In the genomic region with DNA sequence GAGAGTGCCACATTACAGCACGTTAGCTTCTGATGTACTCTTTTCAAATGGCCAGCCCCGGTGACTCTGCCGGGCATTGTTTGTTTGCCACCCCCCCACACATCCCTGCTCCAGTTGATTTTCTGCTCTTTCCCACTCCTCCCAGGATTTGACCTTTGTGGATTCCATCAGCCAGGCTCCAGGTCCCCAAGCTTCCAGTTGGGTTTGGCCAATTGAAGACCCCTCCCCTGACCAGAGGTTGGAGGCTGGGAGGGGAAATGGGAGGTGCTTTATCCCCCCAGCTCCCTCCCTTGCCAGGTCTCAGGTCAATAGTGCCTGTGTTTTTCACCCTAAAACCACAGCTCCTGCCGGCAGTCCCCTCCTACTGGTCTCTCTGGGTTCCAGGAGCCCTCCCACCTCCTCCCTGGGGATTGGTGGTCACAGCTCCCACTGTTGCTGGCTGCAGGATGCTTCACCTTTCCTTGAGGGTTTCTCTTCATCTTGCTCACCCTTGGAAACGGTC, we compare ENCODE assay signal across 9 cellular contexts. TPM values are rescaled to one million over a fixed set of nuclear protein-coding genes. Genes with fewer than 3 reads are reported as not detected.
DNase-seq lines count a peak whose midpoint lies in the region; ATAC-seq and TF ChIP-seq lines count a peak whose summit lies in the region.
"Had no signal": no experiment of that assay in that cellular context is flagged by ENCODE, and none has a peak within 500 bp of the region (broad histone marks: within the 10 kb centered on the region; RNA-seq: fewer than 3 reads in every experiment).

No MANE protein-coding gene starts in this region.

- H3K4me3 ChIP-seq in GM12865 (ENCODE audit: low read depth, low read length) (peak overlapping the region; percentile 18; the same call in 1 of the 2 replicates), sigmoid colon (no peak overlapping the region)

- WGBS in sigmoid colon, 2 donors: 44 to 76% methylated on average over 5 of the region's 5 CpGs

- H3K27ac Mint-ChIP-seq in IgD-negative memory B cell: peak overlapping the region; percentile 95 to 99 (median 97)

- no peak for TF ChIP-seq POLR2A in sigmoid colon (IDR thresholded peaks at IDR 0.05)

- intact Hi-C loops in sigmoid colon (cut with DNase I): no loop called here

- no peak for ATAC-seq in HG03378 (IDR thresholded peaks at IDR 0.05; ENCODE audit: unreplicated experiment)
- ATAC-seq in omental fat pad (ENCODE audit: low FRiP score): no peak

- peaks cover 64 to 78% (median 76%) of the 10 kb centered on the region in 3 donors for H3K4me1 Mint-ChIP-seq in IgD-negative memory B cell

- TF ChIP-seq CTCF in GM12865 (IDR thresholded peaks at IDR 0.05; ENCODE audit: insufficient read depth, low read depth, low read length, missing control alignments) (no peak), sigmoid colon (IDR thresholded peaks at IDR 0.05) (no peak), omental fat pad (IDR thresholded peaks at IDR 0.05) (no peak)

- H3K27me3 ChIP-seq in sigmoid colon: no peaks in the 10 kb centered on the region

- no peaks in the 10 kb centered on the region for H3K9me3 ChIP-seq in sigmoid colon

- H3K9me3 Mint-ChIP-seq in IgD-negative memory B cell: no peaks in the 10 kb centered on the region

- H3K4me3 Mint-ChIP-seq in IgD-negative memory B cell: peak overlapping the region; percentile 63 to 96 (median 84)

- TF ChIP-seq EP300 in sigmoid colon (IDR thresholded peaks at IDR 0.05): no peak

- H3K36me3 Mint-ChIP-seq in IgD-negative memory B cell: peaks cover 16% of the 10 kb centered on the region

- no peaks in the 10 kb centered on the region for H3K36me3 ChIP-seq in sigmoid colon

- peaks cover 0 to 46% (median 30%) of the 10 kb centered on the region in 4 donors for H3K4me1 ChIP-seq in sigmoid colon

- DNase-seq in GM12865 (ENCODE audit: low read depth) (no peak), dermis blood vessel endothelial cell (peak; percentile 52), sigmoid colon (no peak), COLO829 (ENCODE audit: low spot score) (no peak), omental fat pad (ENCODE audit: low spot score) (no peak)
- DNase-seq in stimulated activated CD4-positive, alpha-beta T cell treated with anti-CD3 and anti-CD28 coated beads, Interleukin-4, amount 100 ng/mL, for 4 hours: no peak
- DNase-seq: midbrain had no signal

- H3K27ac ChIP-seq in sigmoid colon: peak overlapping the region; percentile 50 to 71 (median 58)

- H3K27me3 Mint-ChIP-seq in IgD-negative memory B cell: no peaks in the 10 kb centered on the region

RNA-seq across cellular contexts. Expression of a gene that starts 34.9 kb away (rescaled TPM):
- polyA plus RNA-seq in IgD-negative memory B cell (207 TPM), sigmoid colon (100 to 1,000 TPM in 1 of 3 donors, 10 to 100 TPM in 2; 37.2 to 169 (median 70.5) TPM)
- total RNA-seq in dermis blood vessel endothelial cell (26.4 TPM in 2 replicates), sigmoid colon (100 to 1,000 TPM in 1 of 4 donors, 10 to 100 TPM in 3; 15.3 to 124 (median 22.7) TPM), omental fat pad (100 to 1,000 TPM in 3 of 4 donors, 10 to 100 TPM in 1; 23.5 to 172 (median 133) TPM)
